14 cellular contexts compared by ENCODE assay signal in genomic region chr5:124628251-124628650, GRCh38.
DNase-seq lines count a peak whose midpoint lies in the region; TF ChIP-seq lines count a peak whose summit lies in the region.
"Had no signal": no experiment of that assay in that cellular context is flagged by ENCODE, and none has a peak within 500 bp of the region (broad histone marks: within the 10 kb centered on the region; RNA-seq: fewer than 3 reads in every experiment).

No MANE protein-coding gene starts in this region.

- H3K23ac ChIP-seq in mesenchymal stem cell (ENCODE audit: low read length in 2 of 2) = no peak overlapping the region

- peak; percentile 51 for DNase-seq in NOMO-1 treated with DMSO at 0.1 percent for 48 hours (lab: John Stamatoyannopoulos, UW; ENCODE audit: unreplicated experiment)
- DNase-seq in NOMO-1 treated with dmso at 0.1 percent for 144 hours (lab: John Stamatoyannopoulos, UW; ENCODE audit: unreplicated experiment) = no peak
- DNase-seq in adrenal gland = no peak
- DNase-seq in mesenchymal stem cell = peak; percentile 55
- DNase-seq in stimulated activated CD4-positive, alpha-beta T cell treated with anti-CD3 and anti-CD28 coated beads, Interleukin-15, amount 100 ng/mL, for 24 hours = no peak
- no peak for DNase-seq in NCI-H2107 treated with DMSO at 0.1 percent for 48 hours (lab: John Stamatoyannopoulos, UW; ENCODE audit: unreplicated experiment)
- DNase-seq in NCI-H1105 (lab: John Stamatoyannopoulos, UW) = no peak
- DNase-seq: activated gamma-delta T cell; CD8-positive, alpha-beta T cell; effector memory CD4-positive, alpha-beta T cell; small intestine had no signal

- peak overlapping the region; percentile 99 for H4K91ac ChIP-seq in mesenchymal stem cell (ENCODE audit: low read length)

- peak overlapping the region; percentile 94 to 98 for H2BK12ac ChIP-seq in mesenchymal stem cell (ENCODE audit: low read length in 2 of 2)

- H3K27me3 ChIP-seq in adrenal gland = no peaks in the 10 kb centered on the region
- no peaks in the 10 kb centered on the region for H3K27me3 ChIP-seq in mesenchymal stem cell (ENCODE audit: control insufficient read depth in 1 of 2, insufficient read depth in 1 of 2, low read length in 2 of 2)
- H3K27me3 ChIP-seq: brain microvascular endothelial cell, foreskin keratinocyte had no signal

- H3K4me2 ChIP-seq in mesenchymal stem cell (ENCODE audit: low read length, poor library complexity, severe bottlenecking) = no peak overlapping the region

- peak overlapping the region; percentile 54 for H4K8ac ChIP-seq in mesenchymal stem cell (ENCODE audit: low read length)

- no peak for TF ChIP-seq CTCF in adrenal gland (IDR thresholded peaks at IDR 0.05)

- peak overlapping the region; percentile 86 for H2AK5ac ChIP-seq in mesenchymal stem cell (ENCODE audit: low read length, severe bottlenecking)

- no peak overlapping the region for H2BK15ac ChIP-seq in mesenchymal stem cell (ENCODE audit: low read depth, poor library complexity, severe bottlenecking)

- H3K36me3 ChIP-seq in adrenal gland (replicated peaks in 1 of 2) (no peaks in the 10 kb centered on the region), mesenchymal stem cell (ENCODE audit: control insufficient read depth in 1 of 2, insufficient read depth in 2 of 2, low read depth in 1 of 2, low read length in 2 of 2) (peaks cover 0 to 2% of the 10 kb centered on the region in 2 experiments)
- H3K36me3 ChIP-seq: brain microvascular endothelial cell had no signal

- no peaks in the 10 kb centered on the region for H3K9me3 ChIP-seq in adrenal gland (replicated peaks in 1 of 3)
- no peaks in the 10 kb centered on the region for H3K9me3 ChIP-seq in mesenchymal stem cell (ENCODE audit: control insufficient read depth, low read length)

- intact Hi-C loops in adrenal gland (cut with DNase I) = no loop called here

- H3K4me3 ChIP-seq in adrenal gland = no peak overlapping the region
- peak overlapping the region in 1 of 2 experiments; percentile 38 for H3K4me3 ChIP-seq in mesenchymal stem cell (ENCODE audit: insufficient read depth in 1 of 2, low read depth in 1 of 2, low read length in 2 of 2)

- H3K4me1 ChIP-seq in adrenal gland (replicated peaks in 1 of 2) (peaks cover 10 to 12% of the 10 kb centered on the region in 2 donors), mesenchymal stem cell (ENCODE audit: control insufficient read depth, insufficient read depth, low read depth, low read length) (peaks cover 23% of the 10 kb centered on the region)

- peak overlapping the region; percentile 92 to 93 for H3K4ac ChIP-seq in mesenchymal stem cell (ENCODE audit: low read depth in 1 of 2, low read length in 2 of 2)

- H3K9ac ChIP-seq in mesenchymal stem cell (ENCODE audit: low read length) = peak overlapping the region; percentile 62

- 67 to 82% (median 75%) methylated on average over 5 of the region's 5 CpGs for WGBS in adrenal gland, 4 donors
- 36% methylated on average over 5 of the region's 5 CpGs for WGBS in mesenchymal stem cell

- no peak overlapping the region for H2BK120ac ChIP-seq in mesenchymal stem cell (ENCODE audit: low read depth, low read length)

- peak overlapping the region in 1 of 2 experiments; percentile 19 for H3K14ac ChIP-seq in mesenchymal stem cell (ENCODE audit: low read length in 2 of 2)

- H2AFZ ChIP-seq in mesenchymal stem cell (ENCODE audit: low read depth, low read length) = no peak overlapping the region

- peak overlapping the region; percentile 96 to 99 for H3K18ac ChIP-seq in mesenchymal stem cell (ENCODE audit: low read depth in 1 of 2, low read length in 2 of 2)

- peak overlapping the region; percentile 68 for H2BK5ac ChIP-seq in mesenchymal stem cell (ENCODE audit: low read depth, low read length, poor library complexity, severe bottlenecking)

- peak overlapping the region in 4 of 5 donors; percentile 14 to 81 (median 68) for H3K27ac ChIP-seq in adrenal gland
- H3K27ac ChIP-seq in mesenchymal stem cell (ENCODE audit: low read length, poor library complexity, severe bottlenecking) = peak overlapping the region; percentile 90
- H3K27ac ChIP-seq in temporal lobe (ENCODE audit: low read depth, low read length) = peak overlapping the region; percentile 59
- H3K27ac ChIP-seq: foreskin keratinocyte had no signal

- TF ChIP-seq POLR2A in adrenal gland (IDR thresholded peaks at IDR 0.05) = no peak

- H3K79me1 ChIP-seq in mesenchymal stem cell (replicated peaks; ENCODE audit: low read length, poor library complexity, severe bottlenecking) = no peaks in the 10 kb centered on the region

Comparison
In these comparisons a context has a peak if more than half of its experiments do, and no peak if none do; other contexts are left out.
1. DNase-seq: peak in NOMO-1 treated with DMSO at 0.1 percent for 48 hours (single experiment) and mesenchymal stem cell (single experiment); none in NOMO-1 treated with dmso at 0.1 percent for 144 hours (single experiment), adrenal gland (0 of 7), stimulated activated CD4-positive, alpha-beta T cell treated with anti-CD3 and anti-CD28 coated beads, Interleukin-15, amount 100 ng/mL, for 24 hours (single experiment), NCI-H2107 treated with DMSO at 0.1 percent for 48 hours (single experiment) and NCI-H1105 (single experiment).
2. Peak in every context shown above with its lines, with median percentiles within 50 percentile points of each other: H3K27ac ChIP-seq.